Comparison of ENCODE assay signal across 1 cellular context in genomic region chr16:72468582-72468981, GRCh38.
A peak's percentile ranks its signal among the peaks of the same experiment; 100 is the strongest.
TF ChIP-seq lines count a peak whose summit lies in the region.

No MANE protein-coding gene starts in this region.

TF ChIP-seq in HepG2, 621 proteins besides CTCF, POLR2A, EP300 and RAD21 (continued from another document):
- TF ChIP-seq ZNF362 (CRISPR knock-in tag; IDR thresholded peaks at IDR 0.05; ENCODE audit: borderline replicate concordance) (0 out of 2 replicates have a peak, but pooled peaks have one; percentile 59), GATAD2A (CRISPR knock-in tag; IDR thresholded peaks at IDR 0.05) (peak; percentile 44; the same call in 1 of the 2 replicates), HOMEZ (CRISPR knock-in tag; IDR thresholded peaks at IDR 0.05; ENCODE audit: low read depth) (peak; percentile 64; the same call in 1 of the 2 replicates), SAP130 (CRISPR knock-in tag; IDR thresholded peaks at IDR 0.05; ENCODE audit: low read depth) (peak; percentile 22; the same call in 1 of the 2 replicates), ARID3A (IDR thresholded peaks at IDR 0.05; ENCODE audit: low read depth, low read length) (no peak), SIX4 (CRISPR knock-in tag; IDR thresholded peaks at IDR 0.05) (no peak), ZFP36L1 (CRISPR knock-in tag; IDR thresholded peaks at IDR 0.05) (no peak), SOX13 (IDR thresholded peaks at IDR 0.05) (no peak), SOX13 (CRISPR knock-in tag; conservative IDR thresholded peaks at IDR 0.05 in 1 of 2, IDR thresholded peaks at IDR 0.05 in 1 of 2) (peak in 1 of 2 experiments; percentile 9; a peak in 1 of 4 replicates), ARID5B (CRISPR knock-in tag; IDR thresholded peaks at IDR 0.05) (peak; percentile 38; the same call in 1 of the 2 replicates), CREBL2 (CRISPR knock-in tag; IDR thresholded peaks at IDR 0.05; ENCODE audit: borderline replicate concordance) (no peak), FOXC1 (CRISPR knock-in tag; IDR thresholded peaks at IDR 0.05; ENCODE audit: borderline replicate concordance) (no peak), ZNF44 (CRISPR knock-in tag; IDR thresholded peaks at IDR 0.05) (no peak), ZNF629 (CRISPR knock-in tag; conservative IDR thresholded peaks at IDR 0.05) (peak; percentile 62), NFIB (CRISPR knock-in tag; IDR thresholded peaks at IDR 0.05; ENCODE audit: borderline replicate concordance) (no peak), ATF1 (CRISPR knock-in tag; IDR thresholded peaks at IDR 0.05) (0 out of 2 replicates have a peak, but pooled peaks have one; percentile 29), HMG20A (CRISPR knock-in tag; IDR thresholded peaks at IDR 0.05; ENCODE audit: borderline replicate concordance) (peak; percentile 62; the same call in 1 of the 2 replicates), SMARCE1 (IDR thresholded peaks at IDR 0.05; ENCODE audit: borderline replicate concordance) (no peak), FOXA3 (CRISPR knock-in tag; IDR thresholded peaks at IDR 0.05) (peak; percentile 24; the same call in 1 of the 2 replicates)
TF ChIP-seq in HepG2: peak in this region for 10.
